Comparison of ENCODE assay signal across 16 cellular contexts in genomic region chr3:181723568-181724431, GRCh38. TPM values are rescaled to one million over a fixed set of nuclear protein-coding genes. Genes with fewer than 3 reads are reported as not detected.
A peak's percentile ranks its signal among the peaks of the same experiment; 100 is the strongest.
DNase-seq lines count a peak whose midpoint lies in the region; ATAC-seq and TF ChIP-seq lines count a peak whose summit lies in the region.
"Had no signal": no experiment of that assay in that cellular context is flagged by ENCODE, and none has a peak within 500 bp of the region (broad histone marks: within the 10 kb centered on the region; RNA-seq: fewer than 3 reads in every experiment).

No MANE protein-coding gene starts in this region.

- DNase-seq in stimulated activated naive CD8-positive, alpha-beta T cell treated with anti-CD3 and anti-CD28 coated beads, Interleukin-15, amount 100 ng/mL, for 72 hours: no peak
- DNase-seq in astrocyte of the cerebellum (ENCODE audit: low read depth) (no peak), type B pancreatic cell (ENCODE audit: extremely low spot score, unreplicated experiment) (no peak), right atrium auricular region (ENCODE audit: low spot score) (no peak), heart right ventricle (no peak), dedifferentiated amniotic fluid mesenchymal stem cell (ENCODE audit: extremely low spot score) (no peak)
- DNase-seq: activated T-cell treated with anti-CD3 and anti-CD28 coated beads for 4 hours; effector CD8-positive, alpha-beta T cell; foreskin melanocyte; mesendoderm; MG63; NCI-H2029; NCI-H526; WERI-Rb-1 had no signal

- H3K4me3 ChIP-seq in astrocyte of the cerebellum (ENCODE audit: low read depth, low read length): peak overlapping the region; percentile 12
- H3K4me3 ChIP-seq in iPS-20b (ENCODE audit: low read length): peak overlapping the region; percentile 55; the same call in 1 of the 2 replicates
- no peak overlapping the region for H3K4me3 ChIP-seq in right atrium auricular region
- peak overlapping the region in 1 of 10 donors; percentile 2 for H3K4me3 ChIP-seq in heart right ventricle
- H3K4me3 ChIP-seq: MG63 had no signal

- H3K9me3 ChIP-seq in iPS-20b (ENCODE audit: insufficient read depth, low read depth, low read length) (no peaks in the 10 kb centered on the region), right atrium auricular region (no peaks in the 10 kb centered on the region), heart right ventricle (no peaks in the 10 kb centered on the region)
- H3K9me3 ChIP-seq: MG63 had no signal

- peaks cover 27% of the 10 kb centered on the region for H3K36me3 Mint-ChIP-seq in stimulated activated naive CD8-positive, alpha-beta T cell treated with anti-CD3 and anti-CD28 coated beads, Interleukin-15, Interleukin-2, amounts not matched to agents 100 ng/mL and 50 ng/mL, for 24 hours (ENCODE audit: low read depth)
- H3K36me3 Mint-ChIP-seq in type B pancreatic cell: peaks cover 12% of the 10 kb centered on the region

- peaks cover 58% of the 10 kb centered on the region for H3K4me1 ChIP-seq in iPS-20b (ENCODE audit: insufficient read depth, low read length)
- no peaks in the 10 kb centered on the region for H3K4me1 ChIP-seq in right atrium auricular region
- peaks cover 0 to 30% (median 12%) of the 10 kb centered on the region in 9 donors for H3K4me1 ChIP-seq in heart right ventricle

- peak overlapping the region; percentile 40; the same call in 1 of the 2 replicates for H3K9ac ChIP-seq in iPS-20b (ENCODE audit: low read depth, low read length)

- intact Hi-C loops in heart right ventricle (cut with DNase I): no loop called here

- H3K27me3 ChIP-seq in iPS-20b (ENCODE audit: insufficient read depth, low read length) (peaks cover 58% of the 10 kb centered on the region), right atrium auricular region (peaks cover 56 to 69% of the 10 kb centered on the region in 2 donors), heart right ventricle (peaks cover 60 to 100% (median 100%) of the 10 kb centered on the region in 7 donors)

- H3K27me3 Mint-ChIP-seq in stimulated activated naive CD8-positive, alpha-beta T cell treated with anti-CD3 and anti-CD28 coated beads, Interleukin-15, Interleukin-2, amounts not matched to agents 100 ng/mL and 50 ng/mL, for 24 hours: peaks cover 97% of the 10 kb centered on the region
- peaks cover 100% of the 10 kb centered on the region for H3K27me3 Mint-ChIP-seq in stimulated activated naive CD8-positive, alpha-beta T cell treated with anti-CD3 and anti-CD28 coated beads, Interleukin-15, amount 100 ng/mL, for 72 hours
- H3K27me3 Mint-ChIP-seq in type B pancreatic cell: peaks cover 96% of the 10 kb centered on the region

- TF ChIP-seq CTCF in astrocyte of the cerebellum (IDR thresholded peaks at IDR 0.05; ENCODE audit: low read depth, low read length, missing control alignments) (no peak), type B pancreatic cell (conservative IDR thresholded peaks at IDR 0.05) (no peak), right atrium auricular region (IDR thresholded peaks at IDR 0.05) (no peak), heart right ventricle (IDR thresholded peaks at IDR 0.05) (no peak)

- peak overlapping the region; percentile 48 for H3K4me3 Mint-ChIP-seq in stimulated activated naive CD8-positive, alpha-beta T cell treated with anti-CD3 and anti-CD28 coated beads, Interleukin-15, Interleukin-2, amounts not matched to agents 100 ng/mL and 50 ng/mL, for 24 hours
- H3K4me3 Mint-ChIP-seq in stimulated activated naive CD8-positive, alpha-beta T cell treated with anti-CD3 and anti-CD28 coated beads, Interleukin-15, amount 100 ng/mL, for 72 hours: peak overlapping the region in 1 of 2 donors; percentile 39
- peak overlapping the region; percentile 72 for H3K4me3 Mint-ChIP-seq in type B pancreatic cell

- ATAC-seq in stimulated activated naive CD8-positive, alpha-beta T cell treated with anti-CD3 and anti-CD28 coated beads, Interleukin-15, amount 100 ng/mL, for 72 hours: no peak
- no peak for ATAC-seq in heart right ventricle

- H3K27ac Mint-ChIP-seq in stimulated activated naive CD8-positive, alpha-beta T cell treated with anti-CD3 and anti-CD28 coated beads, Interleukin-15, Interleukin-2, amounts not matched to agents 100 ng/mL and 50 ng/mL, for 24 hours: no peak overlapping the region
- peak overlapping the region in 1 of 2 donors; percentile 82 for H3K27ac Mint-ChIP-seq in stimulated activated naive CD8-positive, alpha-beta T cell treated with anti-CD3 and anti-CD28 coated beads, Interleukin-15, amount 100 ng/mL, for 72 hours
- H3K27ac Mint-ChIP-seq in type B pancreatic cell: peak overlapping the region; percentile 19

- in situ Hi-C loops in astrocyte of the cerebellum (cut with HindIII; ENCODE audit: low sequenced_read_pairs): no loop called here

- peaks cover 5% of the 10 kb centered on the region for H3K36me3 ChIP-seq in iPS-20b (ENCODE audit: insufficient read depth, low read depth, low read length)
- no peaks in the 10 kb centered on the region for H3K36me3 ChIP-seq in right atrium auricular region
- no peaks in the 10 kb centered on the region for H3K36me3 ChIP-seq in heart right ventricle
- H3K36me3 ChIP-seq: MG63, WERI-Rb-1 had no signal

- H3K4me1 Mint-ChIP-seq in stimulated activated naive CD8-positive, alpha-beta T cell treated with anti-CD3 and anti-CD28 coated beads, Interleukin-15, Interleukin-2, amounts not matched to agents 100 ng/mL and 50 ng/mL, for 24 hours (ENCODE audit: low read depth): peaks cover 17% of the 10 kb centered on the region
- H3K4me1 Mint-ChIP-seq in stimulated activated naive CD8-positive, alpha-beta T cell treated with anti-CD3 and anti-CD28 coated beads, Interleukin-15, amount 100 ng/mL, for 72 hours: peaks cover 40% of the 10 kb centered on the region
- H3K4me1 Mint-ChIP-seq in type B pancreatic cell (ENCODE audit: unreplicated experiment): peaks cover 37% of the 10 kb centered on the region

- WGBS in heart right ventricle, 2 donors: 7 to 10% methylated on average over 44 of the region's 44 CpGs

- H3K9me3 Mint-ChIP-seq in stimulated activated naive CD8-positive, alpha-beta T cell treated with anti-CD3 and anti-CD28 coated beads, Interleukin-15, Interleukin-2, amounts not matched to agents 100 ng/mL and 50 ng/mL, for 24 hours: peaks cover 12% of the 10 kb centered on the region
- peaks cover 31 to 34% of the 10 kb centered on the region in 2 donors for H3K9me3 Mint-ChIP-seq in stimulated activated naive CD8-positive, alpha-beta T cell treated with anti-CD3 and anti-CD28 coated beads, Interleukin-15, amount 100 ng/mL, for 72 hours
- H3K9me3 Mint-ChIP-seq in type B pancreatic cell: no peaks in the 10 kb centered on the region

- H3K27ac ChIP-seq in iPS-20b (ENCODE audit: low read length) (no peak overlapping the region), right atrium auricular region (no peak overlapping the region), heart right ventricle (no peak overlapping the region)
- H3K27ac ChIP-seq: WERI-Rb-1 had no signal

RNA-seq across cellular contexts. Expression of gene SOX2, which starts 12.1 kb away (rescaled TPM):
- total RNA-seq in type B pancreatic cell (ENCODE audit: low replicate concordance) (20.5 and 70.4 TPM in 2 replicates), right atrium auricular region (under 1 TPM; 0.51 to 0.67 TPM), heart right ventricle (under 1 TPM in 7 of 10 donors, not detected in 3; 0.10 to 0.35 (median 0.12) TPM)
- polyA plus RNA-seq in heart right ventricle: under 1 TPM; 0.13 to 0.88 TPM

Comparison
In these comparisons a context has a peak if more than half of its experiments do, and no peak if none do; other contexts are left out.
1. H3K4me3 ChIP-seq: peak in astrocyte of the cerebellum (single experiment) and iPS-20b (single experiment); none in right atrium auricular region (0 of 2).
2. RNA of gene SOX2, which starts 12.1 kb away (total RNA-seq): 20.5 to 70.4 TPM in type B pancreatic cell; 0.51 to 0.67 TPM in right atrium auricular region and 0.10 to 0.35 TPM in heart right ventricle; every median in the first group is over 10 times any median in the second.